26 cellular contexts compared by ENCODE assay signal in the genomic region with DNA sequence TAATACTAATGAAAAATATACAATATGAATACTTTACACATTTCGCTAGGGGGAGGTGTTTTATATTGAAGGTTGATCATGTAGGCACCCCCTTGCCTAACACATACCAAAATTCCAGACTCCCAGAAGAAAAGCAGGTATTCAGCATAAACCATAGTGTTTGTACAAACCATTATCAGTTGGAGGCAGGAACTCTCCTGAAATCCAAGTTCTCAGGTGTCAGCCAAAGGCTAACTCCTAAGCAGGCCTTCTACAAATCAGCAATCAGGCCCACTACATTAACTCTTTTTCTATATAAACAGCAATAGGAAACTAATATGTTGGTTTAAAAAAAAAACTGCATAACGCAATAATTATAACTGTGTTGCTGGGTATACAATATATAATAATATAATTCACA.
"Had no signal": no experiment of that assay in that cellular context is flagged by ENCODE, and none has a peak within 500 bp of the region (broad histone marks: within the 10 kb centered on the region; RNA-seq: fewer than 3 reads in every experiment).

No MANE protein-coding gene starts in this region.

- H3K27me3 Mint-ChIP-seq: activated B cell treated with CpG ODN at 0.5 μM for 24 hours; activated CD4-positive, alpha-beta T cell treated with anti-CD3 and anti-CD28 coated beads, Interleukin-2, amount 10 ng/mL, durations not matched to agents 24 days and 14 days; activated CD8-positive, alpha-beta memory T cell treated with anti-CD3 and anti-CD28 coated beads, Interleukin-2, amount 10 ng/mL, durations not matched to agents 7 days and 5 days; activated naive CD4-positive, alpha-beta T cell treated with anti-CD3 and anti-CD28 coated beads, Interleukin-2, amount 50 U/mL, for 24 hours; activated T-cell treated with anti-CD3 and anti-CD28 coated beads, Interleukin-2, amount 50 U/mL, for 24 hours had no signal

- H3K27me3 ChIP-seq: breast epithelium, MG63 had no signal

- H3K27ac ChIP-seq: breast epithelium had no signal

- H3K36me3 ChIP-seq: breast epithelium had no signal

- ATAC-seq: activated CD8-positive, alpha-beta memory T cell treated with anti-CD3 and anti-CD28 coated beads, Interleukin-2, amount 10 ng/mL, durations not matched to agents 7 days and 5 days; PC-3 had no signal

- H3K4me3 ChIP-seq: breast epithelium, MG63 had no signal

- H3K9me3 Mint-ChIP-seq: activated CD4-positive, alpha-beta T cell treated with anti-CD3 and anti-CD28 coated beads, Interleukin-2, amount 10 ng/mL, durations not matched to agents 24 days and 14 days; activated naive CD4-positive, alpha-beta T cell treated with anti-CD3 and anti-CD28 coated beads, Interleukin-2, amount 50 U/mL, for 24 hours; activated T-cell treated with anti-CD3 and anti-CD28 coated beads, Interleukin-2, amount 50 U/mL, for 24 hours; activated T-helper 1 cell treated with anti-CD3 and anti-CD28 coated beads, Interleukin-12 subunit alpha, Interleukin-12 subunit beta, Interleukin-2, Interleukin-4 antibody, amounts not matched to agents 30 ng/mL and 10 ng/mL and 1 ng/mL, durations not matched to agents 14 hours and 24 hours and 36 hours had no signal

- DNase-seq: activated B cell treated with CpG ODN at 0.5 μM for 24 hours; activated CD4-positive, alpha-beta T cell treated with anti-CD3 and anti-CD28 coated beads for 1 hour; activated CD4-positive, alpha-beta T cell treated with anti-CD3 and anti-CD28 coated beads, Interleukin-2, amount 10 ng/mL, durations not matched to agents 24 days and 14 days; activated CD4-positive, alpha-beta T cell treated with anti-CD3 and anti-CD28 coated beads, Interleukin-2, amount 50 U/mL, for 48 hours; activated CD8-positive, alpha-beta memory T cell treated with anti-CD3 and anti-CD28 coated beads, Interleukin-2, amount 10 ng/mL, durations not matched to agents 7 days and 5 days; activated effector memory CD4-positive, alpha-beta T cell treated with Interleukin-2 at 50 U/mL for 16 hours; activated naive CD4-positive, alpha-beta T cell; activated T-cell treated with anti-CD3 and anti-CD28 coated beads, Interleukin-2, amount 50 U/mL, for 24 hours; aorta; caudate nucleus; KG1; MG63; MV-4-11; NCI-H1092 treated with DMSO at 0.1 percent for 48 hours; NCI-H1417 treated with DMSO at 0.1 percent for 48 hours; NCI-H1694; NCI-H2029; NCI-H524; NCI-H748 treated with DMSO at 0.1 percent for 48 hours; PC-3; SHP77 treated with DMSO at 0.1 percent for 48 hours; T-helper 2 cell; T1000 had no signal

- H3K27ac Mint-ChIP-seq: activated B cell treated with CpG ODN at 0.5 μM for 24 hours; activated CD4-positive, alpha-beta T cell treated with anti-CD3 and anti-CD28 coated beads, Interleukin-2, amount 10 ng/mL, durations not matched to agents 24 days and 14 days; activated CD8-positive, alpha-beta memory T cell treated with anti-CD3 and anti-CD28 coated beads, Interleukin-2, amount 10 ng/mL, durations not matched to agents 7 days and 5 days; activated T-cell treated with anti-CD3 and anti-CD28 coated beads, Interleukin-2, amount 50 U/mL, for 24 hours; activated T-helper 1 cell treated with anti-CD3 and anti-CD28 coated beads, Interleukin-12 subunit alpha, Interleukin-12 subunit beta, Interleukin-2, Interleukin-4 antibody, amounts not matched to agents 30 ng/mL and 10 ng/mL and 1 ng/mL, durations not matched to agents 14 hours and 24 hours and 36 hours had no signal

- H3K4me3 Mint-ChIP-seq: activated B cell treated with CpG ODN at 0.5 μM for 24 hours; activated CD4-positive, alpha-beta T cell treated with anti-CD3 and anti-CD28 coated beads, Interleukin-2, amount 10 ng/mL, durations not matched to agents 24 days and 14 days; activated CD8-positive, alpha-beta memory T cell treated with anti-CD3 and anti-CD28 coated beads, Interleukin-2, amount 10 ng/mL, durations not matched to agents 7 days and 5 days; activated naive CD4-positive, alpha-beta T cell treated with anti-CD3 and anti-CD28 coated beads, Interleukin-2, amount 50 U/mL, for 24 hours; activated T-cell treated with anti-CD3 and anti-CD28 coated beads, Interleukin-2, amount 50 U/mL, for 24 hours; activated T-helper 1 cell treated with anti-CD3 and anti-CD28 coated beads, Interleukin-12 subunit alpha, Interleukin-12 subunit beta, Interleukin-2, Interleukin-4 antibody, amounts not matched to agents 30 ng/mL and 10 ng/mL and 1 ng/mL, durations not matched to agents 14 hours and 24 hours and 36 hours had no signal

- H3K9me3 ChIP-seq: breast epithelium had no signal
